ENCODE assay signal across 29 cellular contexts in the genomic region with DNA sequence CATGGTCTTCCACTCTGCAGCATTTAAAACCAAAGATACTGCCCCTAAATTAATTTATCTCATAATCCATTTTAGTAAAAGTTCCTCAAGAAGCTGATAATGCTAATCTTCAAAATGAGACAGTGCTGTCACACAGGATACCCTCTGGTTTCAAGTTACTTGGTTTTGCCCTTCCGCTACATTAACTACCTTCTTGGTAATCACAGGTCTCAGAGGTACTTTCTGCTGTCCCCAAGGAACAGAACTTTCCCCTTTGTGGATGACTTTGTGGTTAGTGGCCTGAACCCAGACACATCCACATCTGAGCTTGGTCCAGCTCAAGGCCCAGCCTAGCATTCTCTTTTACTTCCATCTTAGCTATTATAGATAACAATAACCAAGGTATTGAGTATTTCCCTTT.
DNase-seq lines count a peak whose midpoint lies in the region; ATAC-seq, FAIRE-seq and TF ChIP-seq lines count a peak whose summit lies in the region.
"Had no signal": no experiment of that assay in that cellular context is flagged by ENCODE, and none has a peak within 500 bp of the region (broad histone marks: within the 10 kb centered on the region; RNA-seq: fewer than 3 reads in every experiment).

No MANE protein-coding gene starts in this region.

- H2AFZ ChIP-seq in OCI-LY7 (ENCODE audit: low read length): no peak overlapping the region
- H2AFZ ChIP-seq: GM23248, hepatocyte had no signal

- no peaks in the 10 kb centered on the region for H3K79me2 ChIP-seq in OCI-LY7 (ENCODE audit: insufficient read depth, low read depth, low read length)
- H3K79me2 ChIP-seq: hepatocyte had no signal

- no peaks in the 10 kb centered on the region for H3K36me3 ChIP-seq in OCI-LY7 (ENCODE audit: insufficient read depth, low read length)
- H3K36me3 ChIP-seq: uterus had no signal

- no peaks in the 10 kb centered on the region for H4K20me1 ChIP-seq in OCI-LY7 (ENCODE audit: insufficient read depth, low read length)

- BruUV-seq in OCI-LY7 (replicated peaks; lab: Mats Ljungman, UMichigan): no TSS peak

- H3K27ac ChIP-seq in OCI-LY7 (ENCODE audit: low read depth, low read length, poor library complexity, severe bottlenecking): no peak overlapping the region
- H3K27ac ChIP-seq: A549, GM23248, hepatocyte, HL-60, uterus, VCaP had no signal

- H3K9me2 ChIP-seq in OCI-LY7 (ENCODE audit: insufficient read depth, low read length): no peaks in the 10 kb centered on the region

- no peaks in the 10 kb centered on the region for H3K4me1 ChIP-seq in OCI-LY7 (ENCODE audit: insufficient read depth, low read length, poor library complexity, severe bottlenecking)
- H3K4me1 ChIP-seq: A549, uterus had no signal

- CTCF ChIA-PET in OCI-LY7 (lab: Charles Lee; ENCODE audit: unreplicated experiment): no interaction called here

- POLR2A ChIA-PET in OCI-LY7 (lab: Charles Lee): no interaction called here

- ATAC-seq in GM18508 (IDR thresholded peaks at IDR 0.05; ENCODE audit: insufficient read depth, unreplicated experiment) (peak; percentile 73), GM19463 (IDR thresholded peaks at IDR 0.05; ENCODE audit: unreplicated experiment) (peak; percentile 45), HG02938 (IDR thresholded peaks at IDR 0.05; ENCODE audit: unreplicated experiment) (peak; percentile 67), HG03558 (IDR thresholded peaks at IDR 0.05; ENCODE audit: extremely low read depth, unreplicated experiment) (peak; percentile 46), left lobe of liver (no peak)
- ATAC-seq: A549 had no signal

- H3K4me2 ChIP-seq in OCI-LY7 (ENCODE audit: low read length): no peak overlapping the region
- H3K4me2 ChIP-seq: A549, hepatocyte had no signal

- no peaks in the 10 kb centered on the region for H3K9me3 ChIP-seq in OCI-LY7 (ENCODE audit: low read length)
- H3K9me3 ChIP-seq: A549, uterus had no signal

- no peak for FAIRE-seq in RCC 7860 (lab: Jason Lieb, UNC)
- FAIRE-seq: A549, endothelial cell of umbilical vein, GM12892, keratinocyte had no signal

- intact Hi-C loops in OCI-LY7 (cut with micrococcal nuclease; ENCODE audit: unreplicated experiment): no loop called here

- TF ChIP-seq CTCF in OCI-LY7 (conservative IDR thresholded peaks at IDR 0.05; ENCODE audit: low read length): no peak

- H3K4me3 ChIP-seq in OCI-LY7 (ENCODE audit: low read depth, low read length, poor library complexity, severe bottlenecking): no peak overlapping the region
- H3K4me3 ChIP-seq: A549, GM23248, hepatocyte, uterus had no signal

- DNase-seq in SW 1271 (lab: John Stamatoyannopoulos, UW): no peak
- DNase-seq in left lobe of liver (ENCODE audit: low spot score): no peak
- DNase-seq in OCI-LY7 (ENCODE audit: low spot score): no peak
- DNase-seq in RCC 7860 (ENCODE audit: low spot score): no peak
- DNase-seq: activated naive CD4-positive, alpha-beta T cell; activated T-cell treated with anti-CD3 and anti-CD28 coated beads for 4 hours; amygdala; C1 segment of cervical spinal cord; dermis blood vessel endothelial cell; DMS 273 treated with DMSO at 0.1 percent for 48 hours; GM23248; mammary epithelial cell; NCI-H1436 treated with DMSO at 0.1 percent for 48 hours; SIG-M5; stimulated activated CD4-positive, alpha-beta T cell treated with anti-CD3 and anti-CD28 coated beads, Interleukin-12 subunit alpha, Interleukin-12 subunit beta, amount 100 ng/mL, for 4 hours; stimulated activated CD8-positive, alpha-beta memory T cell treated with anti-CD3 and anti-CD28 coated beads, Interleukin-4, amount 100 ng/mL, for 48 hours; substantia nigra; uterus had no signal
